ENCODE assay signal across 10 cellular contexts in genomic region chr4:168797176-168797575, GRCh38.
DNase-seq lines count a peak whose midpoint lies in the region; ATAC-seq, FAIRE-seq and TF ChIP-seq lines count a peak whose summit lies in the region.
"Had no signal": no experiment of that assay in that cellular context is flagged by ENCODE, and none has a peak within 500 bp of the region (broad histone marks: within the 10 kb centered on the region; RNA-seq: fewer than 3 reads in every experiment).

No MANE protein-coding gene starts in this region.

- no peak overlapping the region for H3K4me3 ChIP-seq in fibroblast of mammary gland (ENCODE audit: control insufficient read depth, low read depth, low read length)
- H3K4me3 ChIP-seq in parathyroid adenoma (ENCODE audit: low read depth, low read length) = no peak overlapping the region

- peaks cover 10% of the 10 kb centered on the region for H3K79me2 ChIP-seq in parathyroid adenoma

- DNase-seq in Daoy (ENCODE audit: low read depth) = peak; percentile 43
- peak; percentile 90 for DNase-seq in RCC 7860 (ENCODE audit: low spot score)
- peak; percentile 93 for DNase-seq in fibroblast of mammary gland (ENCODE audit: low read depth)
- no peak for DNase-seq in NCI-H2227 (lab: John Stamatoyannopoulos, UW; ENCODE audit: unreplicated experiment)
- DNase-seq in activated naive CD4-positive, alpha-beta T cell treated with anti-CD3 and anti-CD28 coated beads for 36 hours = no peak
- DNase-seq: activated T-cell treated with anti-CD3 and anti-CD28 coated beads for 4 hours, DMS 273 treated with DMSO at 0.1 percent for 48 hours had no signal

- peak overlapping the region; percentile 49 for H3K27ac ChIP-seq in parathyroid adenoma

- H3K27me3 ChIP-seq in parathyroid adenoma (ENCODE audit: control insufficient read depth, insufficient read depth, low read length) = no peaks in the 10 kb centered on the region

- peaks cover 11% of the 10 kb centered on the region for H3K27me3 Mint-ChIP-seq in activated naive CD4-positive, alpha-beta T cell treated with anti-CD3 and anti-CD28 coated beads for 36 hours (ENCODE audit: low read depth)

- no peak for FAIRE-seq in RCC 7860 (lab: Jason Lieb, UNC)

- no peak overlapping the region for H3K4me3 Mint-ChIP-seq in activated naive CD4-positive, alpha-beta T cell treated with anti-CD3 and anti-CD28 coated beads for 36 hours

- H3K27ac Mint-ChIP-seq in activated naive CD4-positive, alpha-beta T cell treated with anti-CD3 and anti-CD28 coated beads for 36 hours = no peak overlapping the region

- ATAC-seq in HG03280 (IDR thresholded peaks at IDR 0.05; ENCODE audit: unreplicated experiment) (no peak), GM19328 (IDR thresholded peaks at IDR 0.05; ENCODE audit: unreplicated experiment) (no peak)

- no peaks in the 10 kb centered on the region for H3K4me1 Mint-ChIP-seq in activated naive CD4-positive, alpha-beta T cell treated with anti-CD3 and anti-CD28 coated beads for 36 hours (ENCODE audit: low read depth)

- H3K9me3 ChIP-seq in parathyroid adenoma (ENCODE audit: control insufficient read depth, low read length) = no peaks in the 10 kb centered on the region

- TF ChIP-seq CTCF in fibroblast of mammary gland (conservative IDR thresholded peaks at IDR 0.05; ENCODE audit: control insufficient read depth, insufficient read depth, low read depth, low read length) (no peak), parathyroid adenoma (IDR thresholded peaks at IDR 0.05) (no peak)

- no peak overlapping the region for H3K9ac ChIP-seq in parathyroid adenoma

- H3K36me3 ChIP-seq in parathyroid adenoma (ENCODE audit: control insufficient read depth, insufficient read depth, low read length) = no peaks in the 10 kb centered on the region

- H3K4me1 ChIP-seq in parathyroid adenoma = peaks cover 6% of the 10 kb centered on the region

- H3K9me3 Mint-ChIP-seq in activated naive CD4-positive, alpha-beta T cell treated with anti-CD3 and anti-CD28 coated beads for 36 hours = no peaks in the 10 kb centered on the region

- H2AFZ ChIP-seq in parathyroid adenoma = no peak overlapping the region

- no peak overlapping the region for H3K4me2 ChIP-seq in parathyroid adenoma (ENCODE audit: low read length)

- H3K36me3 Mint-ChIP-seq in activated naive CD4-positive, alpha-beta T cell treated with anti-CD3 and anti-CD28 coated beads for 36 hours (ENCODE audit: low read depth) = no peaks in the 10 kb centered on the region

- intact Hi-C loops in activated naive CD4-positive, alpha-beta T cell treated with anti-CD3 and anti-CD28 coated beads for 36 hours (cut with micrococcal nuclease) = no loop called here

- CTCF ChIA-PET in activated naive CD4-positive, alpha-beta T cell treated with anti-CD3 and anti-CD28 coated beads for 36 hours (lab: Charles Lee) = no interaction called here

Comparison
In these comparisons a context has a peak if more than half of its experiments do, and no peak if none do; other contexts are left out.
1. DNase-seq: peak in Daoy (single experiment), RCC 7860 (single experiment) and fibroblast of mammary gland (single experiment); none in NCI-H2227 (single experiment) and activated naive CD4-positive, alpha-beta T cell treated with anti-CD3 and anti-CD28 coated beads for 36 hours (single experiment).